ENCODE assay signal across 8 cellular contexts in genomic region chr17:15490634-15491261, GRCh38. TPM values are rescaled to one million over a fixed set of nuclear protein-coding genes. Genes with fewer than 3 reads are reported as not detected.
DNase-seq lines count a peak whose midpoint lies in the region; ATAC-seq, FAIRE-seq and TF ChIP-seq lines count a peak whose summit lies in the region.

No MANE protein-coding gene starts in this region.

- H3K36me3 ChIP-seq in BJ (ENCODE audit: control insufficient read depth, insufficient read depth, low read length) (no peaks in the 10 kb centered on the region; the same call in 1 of the 2 replicates), H1 (ENCODE audit: control insufficient read depth in 2 of 4, insufficient read depth in 4 of 4, low read length in 3 of 4) (peaks cover 0 to 3% (median under 1%) of the 10 kb centered on the region in 4 experiments; a peak in 1 of 8 replicates)

- no peak overlapping the region for H2BK120ac ChIP-seq in H1 (replicated peaks; ENCODE audit: low read depth, low read length)

- H3K14ac ChIP-seq in H1 (ENCODE audit: insufficient read length), result no peak overlapping the region

- CTCF ChIA-PET in BJ (lab: Yijun Ruan, JAX) (interaction anchor here (1.0 to 1.3 kb wide), 3 partner anchors 12 to 229 kb away, joined by 3 to 5 read pairs (median 3); no protein-coding TSS in a partner anchor), H1 (lab: Charles Lee; ENCODE audit: partially characterized antibody) (interaction anchor here (0.7 to 2.1 kb wide), 6 partner anchors 11 to 229 kb away, joined by 3 to 7 read pairs (median 4); no protein-coding TSS in a partner anchor)

- no peak for TF ChIP-seq POLR2A in H1 (IDR thresholded peaks at IDR 0.05; ENCODE audit: control extremely low read depth in 1 of 2, low read depth in 2 of 2, low read length in 2 of 2)

- H2BK15ac ChIP-seq in H1 (ENCODE audit: low read length), result no peak overlapping the region

- TF ChIP-seq CTCF in BJ (IDR thresholded peaks at IDR 0.05; ENCODE audit: insufficient read depth, low read depth, low read length), result no peak
- TF ChIP-seq CTCF in H1 (IDR thresholded peaks at IDR 0.05; ENCODE audit: control extremely low read depth in 1 of 3, insufficient read depth in 1 of 3, low read depth in 1 of 3, low read length in 3 of 3), result no peak

- H3K23ac ChIP-seq in H1 (ENCODE audit: insufficient read length), result no peak overlapping the region

- H4K8ac ChIP-seq in H1 (ENCODE audit: extremely low read depth, insufficient read depth, low read length), result no peak overlapping the region

- TF ChIP-seq EP300 in H1 (IDR thresholded peaks at IDR 0.05; ENCODE audit: borderline replicate concordance in 1 of 2, low read depth in 2 of 2, low read length in 2 of 2), result peak in 1 of 2 experiments; percentile 24; a peak in 1 of 3 replicates

- no peak for TF ChIP-seq RAD21 in H1 (IDR thresholded peaks at IDR 0.05 in 1 of 2, conservative IDR thresholded peaks at IDR 0.05 in 1 of 2; ENCODE audit: low read depth in 2 of 2, low read length in 2 of 2)

- H3K4me3 ChIP-seq in BJ (ENCODE audit: low read depth, low read length), result no peak overlapping the region
- H3K4me3 ChIP-seq in H1 (ENCODE audit: extremely low read depth in 1 of 4, insufficient read depth in 2 of 4, low read depth in 3 of 4, low read length in 4 of 4), result no peak overlapping the region

- no peaks in the 10 kb centered on the region for H3K79me1 ChIP-seq in H1 (ENCODE audit: low read depth, low read length)

- no peak overlapping the region for H4K5ac ChIP-seq in H1 (ENCODE audit: insufficient read length, low read depth, low read length)

- 74% methylated on average over 11 of the region's 11 CpGs; no CpG with 5 or more reads in 1 of the 2 experiments for whole genome bisulfite sequencing in H1 (ENCODE audit: extremely low coverage in 1 of 2, insufficient coverage in 1 of 2, insufficient read length in 1 of 2, insufficient replicate concordance in 2 of 2, low coverage in 1 of 2, low lambda C conversion rate in 2 of 2, missing lambda C conversion rate in 1 of 2), 2 experiments

- H3K4me1 ChIP-seq in H1 (replicated peaks in 1 of 4; ENCODE audit: control insufficient read depth in 3 of 4, insufficient read depth in 4 of 4, low read length in 3 of 4), result peaks cover 4 to 13% (median 6%) of the 10 kb centered on the region in 4 experiments

- no peaks in the 10 kb centered on the region; a peak in 1 of 4 replicates for H3K9me3 ChIP-seq in H1 (ENCODE audit: insufficient read depth in 2 of 2, low read depth in 1 of 2, low read length in 1 of 2)

- H3K9ac ChIP-seq in H1 (replicated peaks in 1 of 4; ENCODE audit: extremely low read depth in 1 of 4, low read depth in 3 of 4, low read length in 3 of 4), result no peak overlapping the region

- H3K23me2 ChIP-seq in H1 (ENCODE audit: low read depth, low read length), result no peaks in the 10 kb centered on the region

- H3K27ac ChIP-seq in H1 (ENCODE audit: low read depth, low read length), result peak overlapping the region; percentile 26; the same call in 1 of the 2 replicates

- FAIRE-seq in H1 (lab: Jason Lieb, UNC) (peak; percentile 48), urothelium cell line (lab: Jason Lieb, UNC) (no peak)

- H3K56ac ChIP-seq in H1 (replicated peaks; ENCODE audit: insufficient read length, low read depth, low read length), result no peak overlapping the region

- no peak overlapping the region for H2BK20ac ChIP-seq in H1 (ENCODE audit: low read length)

- DNase-seq in BJ (ENCODE audit: low read depth) (peak; percentile 40), MV-4-11 (lab: John Stamatoyannopoulos, UW) (peak; percentile 55), H1 (ENCODE audit: low read depth in 1 of 2, low spot score in 2 of 2) (peak; percentile 44 to 60), medulla oblongata (ENCODE audit: extremely low spot score) (peak; percentile 89), urothelium cell line (ENCODE audit: low spot score) (peak; percentile 46), NCI-H345 (lab: John Stamatoyannopoulos, UW) (no peak), NCI-H2081 (lab: John Stamatoyannopoulos, UW) (no peak)

- H4K91ac ChIP-seq in H1 (replicated peaks; ENCODE audit: insufficient read length, low read length), result peak overlapping the region; percentile 4

- H4K20me1 ChIP-seq in H1 (replicated peaks in 1 of 2; ENCODE audit: control insufficient read depth in 1 of 2, insufficient read depth in 2 of 2, low read length in 2 of 2), result no peaks in the 10 kb centered on the region

- no peak for ATAC-seq in GM18858 (IDR thresholded peaks at IDR 0.05; ENCODE audit: unreplicated experiment)

- peak overlapping the region; percentile 11 for H3K4ac ChIP-seq in H1 (replicated peaks; ENCODE audit: insufficient read length, low read depth, low read length)

- no peaks in the 10 kb centered on the region for H3K27me3 ChIP-seq in BJ (ENCODE audit: control insufficient read depth, insufficient read depth, low read length)
- H3K27me3 ChIP-seq in H1 (replicated peaks in 1 of 4; ENCODE audit: control insufficient read depth in 3 of 4, extremely low read depth in 1 of 4, insufficient read depth in 3 of 4, low read length in 3 of 4), result no peaks in the 10 kb centered on the region

- POLR2A ChIA-PET in BJ (lab: Charles Lee) (interaction anchor here (0.5 kb wide), 1 partner anchor 890 kb away, joined by 20 read pairs; the partner anchor contains the start of gene UBB), H1 (lab: Charles Lee; ENCODE audit: partially characterized antibody) (interaction anchor here (0.5 to 1.1 kb wide), 4 partner anchors 8 to 226 kb away, joined by 3 to 6 read pairs (median 4); partner anchors contain the start of gene PMP22)

- peak overlapping the region; percentile 60; the same call in 1 of the 2 replicates for H2BK5ac ChIP-seq in H1 (ENCODE audit: low read depth, low read length)

- peak overlapping the region in 1 of 2 experiments; percentile 13; a peak in 1 of 4 replicates for H3K4me2 ChIP-seq in H1 (ENCODE audit: insufficient read depth in 1 of 2, low read depth in 2 of 2, low read length in 2 of 2)

- H3K79me2 ChIP-seq in H1 (ENCODE audit: control insufficient read depth in 1 of 2, insufficient read depth in 2 of 2, low read length in 2 of 2), result no peaks in the 10 kb centered on the region

- H2AK5ac ChIP-seq in H1 (ENCODE audit: low read depth, low read length), result no peak overlapping the region

- H2BK12ac ChIP-seq in H1 (ENCODE audit: low read depth, low read length), result peak overlapping the region; percentile 18

- H2AFZ ChIP-seq in H1 (ENCODE audit: low read length), result no peak overlapping the region

- peak overlapping the region; percentile 54; the same call in 1 of the 2 replicates for H3K18ac ChIP-seq in H1 (ENCODE audit: extremely low read depth, low read length)

TF ChIP-seq in H1, 55 proteins besides CTCF, POLR2A, EP300 and RAD21 (continues in another document):
- TF ChIP-seq TAF7 (optimal IDR thresholded peaks at IDR 0.05; ENCODE audit: borderline replicate concordance, low read depth, low read length) (no peak), GTF2F1 (IDR thresholded peaks at IDR 0.05; ENCODE audit: borderline replicate concordance, low read depth, low read length) (no peak), HDAC2 (IDR thresholded peaks at IDR 0.05; ENCODE audit: borderline replicate concordance in 1 of 2, low read depth in 2 of 2, low read length in 2 of 2) (peak in 1 of 2 experiments; percentile 47; a peak in 1 of 4 replicates), SP4 (IDR thresholded peaks at IDR 0.05; ENCODE audit: low read length) (no peak), USF2 (IDR thresholded peaks at IDR 0.05; ENCODE audit: low read length) (no peak), TEAD4 (IDR thresholded peaks at IDR 0.05; ENCODE audit: low read depth, low read length) (peak; percentile 77), KDM4A (IDR thresholded peaks at IDR 0.05; ENCODE audit: low read depth, low read length, severe bottlenecking) (no peak), SIRT6 (IDR thresholded peaks at IDR 0.05; ENCODE audit: low read length) (no peak), SAP30 (IDR thresholded peaks at IDR 0.05; ENCODE audit: insufficient read depth, insufficient replicate concordance, low read length) (no peak), CHD2 (IDR thresholded peaks at IDR 0.05; ENCODE audit: low read length) (no peak), NANOG (IDR thresholded peaks at IDR 0.05; ENCODE audit: insufficient read depth, low read depth, low read length, poor library complexity, severe bottlenecking) (no peak), CHD1 (IDR thresholded peaks at IDR 0.05; ENCODE audit: low read depth, low read length) (no peak), KDM5A (IDR thresholded peaks at IDR 0.05; ENCODE audit: low read length) (no peak), CEBPB (IDR thresholded peaks at IDR 0.05; ENCODE audit: low read depth, low read length) (no peak), NRF1 (IDR thresholded peaks at IDR 0.05; ENCODE audit: low read depth, low read length) (no peak), POU5F1 (IDR thresholded peaks at IDR 0.05; ENCODE audit: low read depth, low read length) (no peak), SP1 (IDR thresholded peaks at IDR 0.05; ENCODE audit: low read depth, low read length) (0 out of 2 replicates have a peak, but pooled peaks have one; percentile 34), ASH2L (IDR thresholded peaks at IDR 0.05; ENCODE audit: low read length) (no peak), SP2 (IDR thresholded peaks at IDR 0.05; ENCODE audit: low read length) (no peak), CBX5 (IDR thresholded peaks at IDR 0.05; ENCODE audit: low read depth, low read length) (no peak), FOSL1 (IDR thresholded peaks at IDR 0.05; ENCODE audit: insufficient read depth, low read depth, low read length) (no peak), TBP (IDR thresholded peaks at IDR 0.05; ENCODE audit: low read depth, low read length) (no peak)

RNA-seq across cellular contexts. Expression of gene CDRT4, which starts 23.3 kb away (rescaled TPM):
- polyA plus RNA-seq in BJ (2011; rRNA removed), result 1.6 and 5.9 TPM in 2 replicates
- 3.3 and 3.9 TPM in 2 replicates for polyA minus RNA-seq in BJ (2011; rRNA and poly(A)+ RNA removed)
- 1.4 and 2.6 TPM in 2 replicates for total RNA-seq in H1 (2021; fragmentation: NEBNext Ultra II Directional; extraction: Animal tissue kit (Norgen Biotek cat#: 25700))
- polyA plus RNA-seq in H1 (2011; rRNA removed), result 3.0 and 5.6 TPM in 2 replicates
- 3.0 TPM for polyA plus RNA-seq in H1 (2011; cell fraction: cytosol; rRNA removed)
- polyA plus RNA-seq in H1 (2011; cell fraction: nucleus; rRNA removed), result 21.9 TPM
- polyA plus RNA-seq in H1 (2012, experiment 1 of 2), result 0.42 to 3.4 TPM (median 2.2 TPM) in 4 replicates
- polyA plus RNA-seq in H1 (2012, experiment 2 of 2), result not detected
- 6.8 TPM for polyA plus RNA-seq in H1 (2013, experiment 1 of 2)
- 5.8 TPM for polyA plus RNA-seq in H1 (2013, experiment 2 of 2)
- 4.2 and 7.3 TPM in 2 replicates for polyA minus RNA-seq in H1 (2011; rRNA and poly(A)+ RNA removed)
- polyA minus RNA-seq in H1 (2011; cell fraction: cytosol; rRNA and poly(A)+ RNA removed), result 4.4 TPM
- 13.8 TPM for polyA minus RNA-seq in H1 (2011; cell fraction: nucleus; rRNA and poly(A)+ RNA removed)

Comparison
In these comparisons a context has a peak if more than half of its experiments do, and no peak if none do; other contexts are left out.
1. DNase-seq: peak in BJ (single experiment), MV-4-11 (single experiment), H1 (2 of 2), medulla oblongata (single experiment) and urothelium cell line (single experiment); none in NCI-H345 (single experiment) and NCI-H2081 (0 of 2).